ENCODE assay signal across 1 cellular context in genomic region chr9:36855443-36856315, GRCh38.
TF ChIP-seq lines count a peak whose summit lies in the region.

No MANE protein-coding gene starts in this region.

TF ChIP-seq in HCT116, 20 proteins besides CTCF, POLR2A, EP300 and RAD21 (continued from another document):
- TF ChIP-seq JUND (IDR thresholded peaks at IDR 0.05), result no peak
- TF ChIP-seq ZNF274 (IDR thresholded peaks at IDR 0.05; ENCODE audit: low read depth, low read length), result no peak
- TF ChIP-seq EZH2 (IDR thresholded peaks at IDR 0.05), result no peak
- no peak for TF ChIP-seq EZH2phosphoT487 (IDR thresholded peaks at IDR 0.05; ENCODE audit: borderline replicate concordance)
